In genomic region chr10:103894454-103894853, GRCh38 we compare ENCODE assay signal across 8 cellular contexts. TPM values are rescaled to one million over a fixed set of nuclear protein-coding genes. Genes with fewer than 3 reads are reported as not detected.
DNase-seq lines count a peak whose midpoint lies in the region; ATAC-seq, FAIRE-seq and TF ChIP-seq lines count a peak whose summit lies in the region.

No MANE protein-coding gene starts in this region.

- H3K27ac ChIP-seq in mesenchymal stem cell (ENCODE audit: low read length, poor library complexity, severe bottlenecking): peak overlapping the region; percentile 45
- peak overlapping the region; percentile 82 for H3K27ac ChIP-seq in upper lobe of right lung

- H3K4ac ChIP-seq in mesenchymal stem cell (ENCODE audit: low read depth in 1 of 2, low read length in 2 of 2): peak overlapping the region in 1 of 2 experiments; percentile 11

- H3K4me1 ChIP-seq in mesenchymal stem cell (ENCODE audit: control insufficient read depth, insufficient read depth, low read depth, low read length): peaks cover 7% of the 10 kb centered on the region
- H3K4me1 ChIP-seq in upper lobe of right lung: peaks cover 55% of the 10 kb centered on the region

- H3K36me3 Mint-ChIP-seq in activated naive CD4-positive, alpha-beta T cell treated with anti-CD3 and anti-CD28 coated beads, Interleukin-2, amount 10 ng/mL, durations not matched to agents 7 days and 5 days: peaks cover 73% of the 10 kb centered on the region

- no peak overlapping the region for H2AFZ ChIP-seq in mesenchymal stem cell (ENCODE audit: low read depth, low read length)

- FAIRE-seq in colon (lab: Jason Lieb, UNC): peak; percentile 68

- H3K4me3 ChIP-seq in mesenchymal stem cell (ENCODE audit: insufficient read depth in 1 of 2, low read depth in 1 of 2, low read length in 2 of 2) (peak overlapping the region in 1 of 2 experiments; percentile 53), upper lobe of right lung (no peak overlapping the region)

- no peaks in the 10 kb centered on the region for H3K27me3 Mint-ChIP-seq in activated naive CD4-positive, alpha-beta T cell treated with anti-CD3 and anti-CD28 coated beads, Interleukin-2, amount 10 ng/mL, durations not matched to agents 7 days and 5 days

- no peak for ATAC-seq in upper lobe of right lung

- no peak for DNase-seq in activated naive CD4-positive, alpha-beta T cell treated with anti-CD3 and anti-CD28 coated beads, Interleukin-2, amount 10 ng/mL, durations not matched to agents 7 days and 5 days
- DNase-seq in activated naive CD4-positive, alpha-beta T cell treated with Interleukin-2 at 50 U/mL for 16 hours: no peak
- DNase-seq in mesenchymal stem cell (peak; percentile 59), upper lobe of right lung (no peak), H4 (ENCODE audit: low spot score) (no peak), GM03348 (ENCODE audit: low spot score) (no peak), LoVo (ENCODE audit: low spot score) (no peak)

- H2BK120ac ChIP-seq in mesenchymal stem cell (ENCODE audit: low read depth, low read length): no peak overlapping the region

- CTCF ChIA-PET in activated naive CD4-positive, alpha-beta T cell treated with anti-CD3 and anti-CD28 coated beads, Interleukin-2, amount 10 ng/mL, durations not matched to agents 7 days and 5 days (lab: Charles Lee): interaction anchor here (0.6 to 1.6 kb wide), 9 partner anchors 15 to 229 kb away, joined by 3 to 13 read pairs (median 4); partner anchors contain the start of gene STN1

- H3K14ac ChIP-seq in mesenchymal stem cell (ENCODE audit: low read length in 2 of 2): no peak overlapping the region

- no peak overlapping the region for H2BK5ac ChIP-seq in mesenchymal stem cell (ENCODE audit: low read depth, low read length, poor library complexity, severe bottlenecking)

- H3K23ac ChIP-seq in mesenchymal stem cell (ENCODE audit: low read length in 2 of 2): no peak overlapping the region

- no peaks in the 10 kb centered on the region for H3K9me3 Mint-ChIP-seq in activated naive CD4-positive, alpha-beta T cell treated with anti-CD3 and anti-CD28 coated beads, Interleukin-2, amount 10 ng/mL, durations not matched to agents 7 days and 5 days

- intact Hi-C loops in upper lobe of right lung (cut with DNase I): loop anchor here (10.0 kb wide), 1 partner anchor 70 kb away; the partner anchor contains the start of gene SLK

- peak overlapping the region; percentile 10 for H2AK5ac ChIP-seq in mesenchymal stem cell (ENCODE audit: low read length, severe bottlenecking)

- no peak overlapping the region for H2BK15ac ChIP-seq in mesenchymal stem cell (ENCODE audit: low read depth, poor library complexity, severe bottlenecking)

- H4K8ac ChIP-seq in mesenchymal stem cell (ENCODE audit: low read length): no peak overlapping the region

- 5% methylated on average over 4 of the region's 4 CpGs for WGBS in mesenchymal stem cell

- H3K27me3 ChIP-seq in mesenchymal stem cell (ENCODE audit: control insufficient read depth in 1 of 2, insufficient read depth in 1 of 2, low read length in 2 of 2) (no peaks in the 10 kb centered on the region), upper lobe of right lung (no peaks in the 10 kb centered on the region)

- peaks cover 18 to 52% of the 10 kb centered on the region in 2 experiments for H3K36me3 ChIP-seq in mesenchymal stem cell (ENCODE audit: control insufficient read depth in 1 of 2, insufficient read depth in 2 of 2, low read depth in 1 of 2, low read length in 2 of 2)
- peaks cover 61% of the 10 kb centered on the region for H3K36me3 ChIP-seq in upper lobe of right lung

- H2BK12ac ChIP-seq in mesenchymal stem cell (ENCODE audit: low read length in 2 of 2): no peak overlapping the region

- H3K4me1 Mint-ChIP-seq in activated naive CD4-positive, alpha-beta T cell treated with anti-CD3 and anti-CD28 coated beads, Interleukin-2, amount 10 ng/mL, durations not matched to agents 7 days and 5 days: peaks cover 51% of the 10 kb centered on the region

- H4K91ac ChIP-seq in mesenchymal stem cell (ENCODE audit: low read length): no peak overlapping the region

- peak overlapping the region; percentile 43 for H3K4me3 Mint-ChIP-seq in activated naive CD4-positive, alpha-beta T cell treated with anti-CD3 and anti-CD28 coated beads, Interleukin-2, amount 10 ng/mL, durations not matched to agents 7 days and 5 days

- H3K18ac ChIP-seq in mesenchymal stem cell (ENCODE audit: low read depth in 1 of 2, low read length in 2 of 2): peak overlapping the region; percentile 55 to 72

- no peak for TF ChIP-seq CTCF in upper lobe of right lung (IDR thresholded peaks at IDR 0.05)

- peaks cover 10% of the 10 kb centered on the region for H3K79me1 ChIP-seq in mesenchymal stem cell (replicated peaks; ENCODE audit: low read length, poor library complexity, severe bottlenecking)

- H3K9me3 ChIP-seq in mesenchymal stem cell (ENCODE audit: control insufficient read depth, low read length) (no peaks in the 10 kb centered on the region), upper lobe of right lung (no peaks in the 10 kb centered on the region)

- no peak overlapping the region for H3K4me2 ChIP-seq in mesenchymal stem cell (ENCODE audit: low read length, poor library complexity, severe bottlenecking)

- H3K27ac Mint-ChIP-seq in activated naive CD4-positive, alpha-beta T cell treated with anti-CD3 and anti-CD28 coated beads, Interleukin-2, amount 10 ng/mL, durations not matched to agents 7 days and 5 days: peak overlapping the region; percentile 84

- peak overlapping the region; percentile 87 for H3K9ac ChIP-seq in mesenchymal stem cell (ENCODE audit: low read length)

RNA-seq across cellular contexts. Expression of gene STN1, which starts 23.5 kb away (rescaled TPM):
- polyA plus RNA-seq in mesenchymal stem cell (2013, experiment 1 of 2): 18.5 TPM
- 19.1 TPM for polyA plus RNA-seq in mesenchymal stem cell (2013, experiment 2 of 2)
- 42.3 TPM for total RNA-seq in upper lobe of right lung
- 24.9 and 30.2 TPM in 2 replicates for total RNA-seq in H4 (2014; rRNA removed; shearing (Covaris generic))

RNA-seq across cellular contexts. Expression of gene SH3PXD2A, which starts 39.1 kb away (rescaled TPM):
- polyA plus RNA-seq in mesenchymal stem cell (2013, experiment 1 of 2): 8.7 TPM
- polyA plus RNA-seq in mesenchymal stem cell (2013, experiment 2 of 2): 8.7 TPM
- 35.2 TPM for total RNA-seq in upper lobe of right lung
- total RNA-seq in H4 (2014; rRNA removed; shearing (Covaris generic)): 1.2 and 1.7 TPM in 2 replicates

Comparison
In these comparisons a context has a peak if more than half of its experiments do, and no peak if none do; other contexts are left out.
1. RNA of gene SH3PXD2A, which starts 39.1 kb away (total RNA-seq): 35.2 TPM in upper lobe of right lung (single experiment); 1.2 to 1.7 TPM in H4; every median in the first group is over 10 times any median in the second.